Comparison of ENCODE assay signal across 18 cellular contexts in genomic region chr16:66541388-66542360, GRCh38. TPM values are rescaled to one million over a fixed set of nuclear protein-coding genes. Genes with fewer than 3 reads are reported as not detected.
"Had no signal": no experiment of that assay in that cellular context is flagged by ENCODE, and none has a peak within 500 bp of the region (broad histone marks: within the 10 kb centered on the region; RNA-seq: fewer than 3 reads in every experiment).

No MANE protein-coding gene starts in this region.

- H3K27ac ChIP-seq: cardiac muscle cell, gastrocnemius medialis, psoas muscle, sigmoid colon, testis, upper lobe of left lung had no signal

- H3K4me3 ChIP-seq: cardiac muscle cell, dorsolateral prefrontal cortex, gastrocnemius medialis, psoas muscle, sigmoid colon, spleen, testis, upper lobe of left lung had no signal

- DNase-seq: activated gamma-delta T cell; activated T-cell treated with anti-CD3 and anti-CD28 coated beads, Interleukin-2, amount 50 U/mL, for 24 hours; dorsolateral prefrontal cortex; erythroblast; gastrocnemius medialis; mesendoderm; psoas muscle; sigmoid colon; spleen; testis; upper lobe of left lung had no signal

- H3K4me1 ChIP-seq: psoas muscle, sigmoid colon, testis had no signal

- H3K9me3 ChIP-seq: gastrocnemius medialis, psoas muscle, sigmoid colon, spleen, testis, upper lobe of left lung had no signal

- ATAC-seq: activated naive CD4-positive, alpha-beta T cell treated with anti-CD3 and anti-CD28 coated beads, Interleukin-2, amount 50 U/mL, for 72 hours; gastrocnemius medialis; natural killer cell treated with Interleukin-12 subunit alpha and Interleukin-12 subunit beta and Interleukin-15 and Interleukin-18, amount 100 ng/mL, for 72 hours; psoas muscle had no signal

- H3K4me3 Mint-ChIP-seq: activated T-cell treated with anti-CD3 and anti-CD28 coated beads, Interleukin-2, amount 50 U/mL, for 24 hours; natural killer cell treated with Interleukin-12 subunit alpha and Interleukin-12 subunit beta and Interleukin-15 and Interleukin-18, amount 100 ng/mL, for 72 hours; stimulated activated naive CD8-positive, alpha-beta T cell treated with anti-CD3 and anti-CD28 coated beads, Interleukin-15, Interleukin-2, amounts not matched to agents 100 ng/mL and 50 ng/mL, for 24 hours; T-helper 2 cell treated with Interferon-gamma antibody and Interleukin-4, amounts not matched to agents 5 μg/mL and 100 μg/mL, for 36 hours had no signal

- H3K27me3 ChIP-seq: cardiac muscle cell, dorsolateral prefrontal cortex, gastrocnemius medialis, sigmoid colon, spleen, testis, upper lobe of left lung had no signal

- H3K36me3 Mint-ChIP-seq: activated naive CD4-positive, alpha-beta T cell treated with anti-CD3 and anti-CD28 coated beads, Interleukin-2, amount 50 U/mL, for 72 hours; natural killer cell treated with Interleukin-12 subunit alpha and Interleukin-12 subunit beta and Interleukin-15 and Interleukin-18, amount 100 ng/mL, for 72 hours had no signal

- H3K9me3 Mint-ChIP-seq: activated naive CD4-positive, alpha-beta T cell treated with anti-CD3 and anti-CD28 coated beads, Interleukin-2, amount 50 U/mL, for 72 hours; activated T-cell treated with anti-CD3 and anti-CD28 coated beads, Interleukin-2, amount 50 U/mL, for 24 hours; natural killer cell treated with Interleukin-12 subunit alpha and Interleukin-12 subunit beta and Interleukin-15 and Interleukin-18, amount 100 ng/mL, for 72 hours; stimulated activated naive CD8-positive, alpha-beta T cell treated with anti-CD3 and anti-CD28 coated beads, Interleukin-15, Interleukin-2, amounts not matched to agents 100 ng/mL and 50 ng/mL, for 24 hours; T-helper 2 cell treated with Interferon-gamma antibody and Interleukin-4, amounts not matched to agents 5 μg/mL and 100 μg/mL, for 36 hours had no signal

- H3K27ac Mint-ChIP-seq: activated naive CD4-positive, alpha-beta T cell treated with anti-CD3 and anti-CD28 coated beads, Interleukin-2, amount 50 U/mL, for 72 hours; activated T-cell treated with anti-CD3 and anti-CD28 coated beads, Interleukin-2, amount 50 U/mL, for 24 hours; natural killer cell treated with Interleukin-12 subunit alpha and Interleukin-12 subunit beta and Interleukin-15 and Interleukin-18, amount 100 ng/mL, for 72 hours; stimulated activated naive CD8-positive, alpha-beta T cell treated with anti-CD3 and anti-CD28 coated beads, Interleukin-15, Interleukin-2, amounts not matched to agents 100 ng/mL and 50 ng/mL, for 24 hours; T-helper 2 cell treated with Interferon-gamma antibody and Interleukin-4, amounts not matched to agents 5 μg/mL and 100 μg/mL, for 36 hours had no signal

- FAIRE-seq: islet of Langerhans had no signal

- H3K27me3 Mint-ChIP-seq: activated T-cell treated with anti-CD3 and anti-CD28 coated beads, Interleukin-2, amount 50 U/mL, for 24 hours; natural killer cell treated with Interleukin-12 subunit alpha and Interleukin-12 subunit beta and Interleukin-15 and Interleukin-18, amount 100 ng/mL, for 72 hours; stimulated activated naive CD8-positive, alpha-beta T cell treated with anti-CD3 and anti-CD28 coated beads, Interleukin-15, Interleukin-2, amounts not matched to agents 100 ng/mL and 50 ng/mL, for 24 hours had no signal

RNA-seq across cellular contexts. Expression of gene CMTM2, which starts 37.6 kb away (rescaled TPM):
- total RNA-seq: cardiac muscle cell, gastrocnemius medialis, osteoblast, psoas muscle had no signal
- polyA plus RNA-seq: sigmoid colon had no signal
